ENCODE assay signal across 17 cellular contexts in genomic region chr14:100149789-100150611, GRCh38. TPM values are rescaled to one million over a fixed set of nuclear protein-coding genes. Genes with fewer than 3 reads are reported as not detected.
A peak's percentile ranks its signal among the peaks of the same experiment; 100 is the strongest.
DNase-seq lines count a peak whose midpoint lies in the region; ATAC-seq and TF ChIP-seq lines count a peak whose summit lies in the region.
"Had no signal": no experiment of that assay in that cellular context is flagged by ENCODE, and none has a peak within 500 bp of the region (broad histone marks: within the 10 kb centered on the region; RNA-seq: fewer than 3 reads in every experiment).

No MANE protein-coding gene starts in this region.

- H3K27me3 ChIP-seq in IMR-90 (ENCODE audit: control insufficient read depth, insufficient read depth, low read length) (no peaks in the 10 kb centered on the region; the same call in 1 of the 2 replicates), mucosa of rectum (ENCODE audit: control insufficient read depth in 2 of 2, insufficient read depth in 2 of 2, low read length in 2 of 2) (no peaks in the 10 kb centered on the region), gastrocnemius medialis (peaks cover 0 to 7% (median 5%) of the 10 kb centered on the region in 3 donors)
- H3K27me3 ChIP-seq: upper lobe of left lung had no signal

- H3K36me3 Mint-ChIP-seq in nephron progenitor cell (ENCODE audit: low read depth), result no peaks in the 10 kb centered on the region
- H3K36me3 Mint-ChIP-seq: activated naive CD8-positive, alpha-beta T cell had no signal

- ATAC-seq in IMR-90 (ENCODE audit: low read depth) (peak; percentile 19; the same call in 1 of the 2 replicates), gastrocnemius medialis (no peak)
- ATAC-seq: left ventricle myocardium superior, sciatic nerve had no signal

- H3K14ac ChIP-seq in IMR-90 (replicated peaks; ENCODE audit: low read depth, low read length), result no peak overlapping the region

- no peak overlapping the region for H2BK15ac ChIP-seq in IMR-90 (ENCODE audit: low read depth, low read length)

- no peak overlapping the region for H3K4me3 Mint-ChIP-seq in nephron progenitor cell
- H3K4me3 Mint-ChIP-seq: activated naive CD8-positive, alpha-beta T cell; nephron had no signal

- no peak overlapping the region for H3K9ac ChIP-seq in IMR-90 (ENCODE audit: low read depth, low read length)
- H3K9ac ChIP-seq in mucosa of rectum (ENCODE audit: low read depth in 1 of 2, low read length in 2 of 2), result peak overlapping the region in 1 of 2 donors; percentile 67

- no peak overlapping the region for H2BK5ac ChIP-seq in IMR-90 (ENCODE audit: low read depth, low read length, poor library complexity, severe bottlenecking)

- no peak overlapping the region for H3K27ac Mint-ChIP-seq in nephron progenitor cell
- H3K27ac Mint-ChIP-seq: activated naive CD8-positive, alpha-beta T cell; nephron had no signal

- no peak overlapping the region for H2AK5ac ChIP-seq in IMR-90 (ENCODE audit: low read depth, low read length)

- no TSS peak for BruUV-seq in IMR-90 (replicated peaks; lab: Mats Ljungman, UMichigan)

- no peak overlapping the region for H2BK120ac ChIP-seq in IMR-90 (ENCODE audit: low read depth, low read length)

- TF ChIP-seq POLR2A in IMR-90 (IDR thresholded peaks at IDR 0.05; ENCODE audit: low read depth, low read length), result no peak
- no peak for TF ChIP-seq POLR2A in gastrocnemius medialis (IDR thresholded peaks at IDR 0.05)

- H3K4me1 Mint-ChIP-seq in nephron progenitor cell, result peaks cover 2% of the 10 kb centered on the region
- H3K4me1 Mint-ChIP-seq: nephron had no signal

- H3K4me2 ChIP-seq in IMR-90 (ENCODE audit: low read depth, low read length), result no peak overlapping the region

- no peaks in the 10 kb centered on the region for H3K36me3 ChIP-seq in IMR-90 (ENCODE audit: control insufficient read depth, insufficient read depth, low read length)
- no peaks in the 10 kb centered on the region for H3K36me3 ChIP-seq in mucosa of rectum (ENCODE audit: control insufficient read depth in 2 of 2, insufficient read depth in 2 of 2, low read length in 2 of 2)
- H3K36me3 ChIP-seq in gastrocnemius medialis, result no peaks in the 10 kb centered on the region
- H3K36me3 ChIP-seq: upper lobe of left lung had no signal

- H3K4me3 ChIP-seq in IMR-90 (ENCODE audit: insufficient read depth, low read depth, low read length) (no peak overlapping the region), mucosa of rectum (ENCODE audit: low read length in 2 of 2) (no peak overlapping the region), gastrocnemius medialis (no peak overlapping the region)
- H3K4me3 ChIP-seq: upper lobe of left lung had no signal

- H3K9me3 Mint-ChIP-seq in nephron progenitor cell, result peaks cover 8% of the 10 kb centered on the region

- dilution Hi-C loops in IMR-90 (cut with HindIII; ENCODE audit: low sequenced_read_pairs, unreplicated experiment), result no loop called here

- peaks cover 8% of the 10 kb centered on the region for H3K9me3 ChIP-seq in IMR-90 (ENCODE audit: control insufficient read depth, insufficient read depth, low read length)
- no peaks in the 10 kb centered on the region for H3K9me3 ChIP-seq in mucosa of rectum (ENCODE audit: control insufficient read depth in 2 of 2, low read length in 2 of 2)
- peaks cover 0 to 3% (median 0%) of the 10 kb centered on the region in 3 donors for H3K9me3 ChIP-seq in gastrocnemius medialis

- H2AFZ ChIP-seq in IMR-90 (replicated peaks; ENCODE audit: low read length, poor library complexity), result no peak overlapping the region

- 11% methylated on average over 3 of the region's 23 CpGs; no CpG with 5 or more reads in 1 of the 2 experiments for WGBS in IMR-90 (ENCODE audit: extremely low coverage in 2 of 2, insufficient read length in 1 of 2), 2 experiments

- CTCF ChIA-PET in IMR-90 (lab: Yijun Ruan, JAX), result no interaction called here

- H3K4ac ChIP-seq in IMR-90 (ENCODE audit: low read depth, low read length), result no peak overlapping the region

- in situ Hi-C loops in IMR-90 (cut with MboI; ENCODE audit: low sequenced_read_pairs) (no loop called here), T47D (cut with HindIII; ENCODE audit: low pct_unique_long_range_greater_than_20kb, low sequenced_read_pairs) (no loop called here), gastrocnemius medialis (cut with MboI; ENCODE audit: low sequenced_read_pairs in 4 of 4) (no loop called here)

- H4K8ac ChIP-seq in IMR-90 (ENCODE audit: low read depth in 2 of 2, low read length in 2 of 2), result no peak overlapping the region

- no peak overlapping the region for H2AK9ac ChIP-seq in IMR-90 (replicated peaks; ENCODE audit: low read depth, low read length, poor library complexity)

- H3K79me1 ChIP-seq in IMR-90 (ENCODE audit: low read depth in 1 of 2, low read length in 2 of 2), result no peaks in the 10 kb centered on the region

- no peak overlapping the region for H3K18ac ChIP-seq in IMR-90 (ENCODE audit: low read depth, low read length)

- POLR2A ChIA-PET in IMR-90 (lab: Charles Lee; ENCODE audit: unreplicated experiment), result no interaction called here

- H3K56ac ChIP-seq in IMR-90 (ENCODE audit: extremely low read depth, insufficient read depth, low read length), result no peak overlapping the region

- H3K4me1 ChIP-seq in IMR-90 (ENCODE audit: control insufficient read depth, insufficient read depth, low read length) (no peaks in the 10 kb centered on the region), mucosa of rectum (ENCODE audit: control insufficient read depth in 2 of 2, insufficient read depth in 2 of 2, low read length in 2 of 2) (peaks cover 58 to 65% of the 10 kb centered on the region in 2 donors), gastrocnemius medialis (no peaks in the 10 kb centered on the region)

- no peak for TF ChIP-seq RAD21 in IMR-90 (IDR thresholded peaks at IDR 0.05; ENCODE audit: low read length)

- no peak overlapping the region for H3K23ac ChIP-seq in IMR-90 (ENCODE audit: low read depth, low read length)

- no peaks in the 10 kb centered on the region for H3K9me1 ChIP-seq in IMR-90 (ENCODE audit: insufficient read depth, low read length)

- no peak overlapping the region for H3K27ac ChIP-seq in IMR-90 (ENCODE audit: insufficient read depth, low read length)
- peak overlapping the region; percentile 79 to 85 for H3K27ac ChIP-seq in mucosa of rectum (ENCODE audit: low read depth in 2 of 2, low read length in 2 of 2)
- H3K27ac ChIP-seq in gastrocnemius medialis, result no peak overlapping the region
- H3K27ac ChIP-seq: upper lobe of left lung had no signal

- no peaks in the 10 kb centered on the region for H4K20me1 ChIP-seq in IMR-90 (ENCODE audit: insufficient read depth, low read length)

- H3K27me3 Mint-ChIP-seq in nephron progenitor cell (ENCODE audit: low read depth, poor library complexity), result peaks cover 12% of the 10 kb centered on the region
- H3K27me3 Mint-ChIP-seq: activated naive CD8-positive, alpha-beta T cell had no signal

- H4K91ac ChIP-seq in IMR-90 (ENCODE audit: insufficient read depth, low read depth, low read length), result no peak overlapping the region

- intact Hi-C loops in IMR-90 (cut with micrococcal nuclease), result no loop called here
- intact Hi-C loops in gastrocnemius medialis (cut with DNase I; ENCODE audit: low total_unique reads), result no loop called here

- H4K5ac ChIP-seq in IMR-90 (ENCODE audit: low read depth, low read length), result no peak overlapping the region

- DNase-seq in DMS79 (lab: John Stamatoyannopoulos, UW) (peak; percentile 89), IMR-90 (no peak), T47D (ENCODE audit: low read depth in 1 of 2, low spot score in 1 of 2) (peak; percentile 64 to 86), gastrocnemius medialis (no peak), NCI-H2107 treated with DMSO at 0.1 percent for 48 hours (lab: John Stamatoyannopoulos, UW; ENCODE audit: unreplicated experiment) (no peak), nephron progenitor cell (no peak), NCI-H146 treated with DMSO at 0.1 percent for 48 hours (lab: John Stamatoyannopoulos, UW; ENCODE audit: unreplicated experiment) (no peak)
- DNase-seq: activated CD8-positive, alpha-beta memory T cell treated with anti-CD3 and anti-CD28 coated beads, Interleukin-2, amount 50 U/mL, for 48 hours; AML-193; DMS153; left ventricle myocardium superior; stimulated activated CD4-positive, alpha-beta T cell treated with anti-CD3 and anti-CD28 coated beads, Interleukin-4, amount 100 ng/mL, for 1 hour had no signal

- H2BK20ac ChIP-seq in IMR-90 (ENCODE audit: low read depth, low read length), result no peak overlapping the region

- TF ChIP-seq CTCF in IMR-90 (conservative IDR thresholded peaks at IDR 0.05; ENCODE audit: low read depth, low read length) (no peak), gastrocnemius medialis (IDR thresholded peaks at IDR 0.05 in 4 of 5, conservative IDR thresholded peaks at IDR 0.05 in 1 of 5) (no peak), nephron progenitor cell (IDR thresholded peaks at IDR 0.05) (no peak)

TF ChIP-seq in IMR-90, 13 proteins besides CTCF, POLR2A, EP300 and RAD21:
- TF ChIP-seq MXI1 (IDR thresholded peaks at IDR 0.05; ENCODE audit: borderline replicate concordance, low read depth, low read length), result no peak
- no peak for TF ChIP-seq CEBPB (IDR thresholded peaks at IDR 0.05; ENCODE audit: low read depth, low read length)
- TF ChIP-seq RFX5 (IDR thresholded peaks at IDR 0.05; ENCODE audit: low read depth, low read length), result no peak
- TF ChIP-seq FOS (IDR thresholded peaks at IDR 0.05; ENCODE audit: low read depth, low read length), result no peak
- TF ChIP-seq RCOR1 (IDR thresholded peaks at IDR 0.05; ENCODE audit: insufficient replicate concordance, low read length), result no peak
- no peak for TF ChIP-seq ELK1 (IDR thresholded peaks at IDR 0.05; ENCODE audit: borderline replicate concordance, low read depth, low read length)
- TF ChIP-seq NFE2L2 (IDR thresholded peaks at IDR 0.05; ENCODE audit: low read depth, low read length), result no peak
- no peak for TF ChIP-seq MAZ (IDR thresholded peaks at IDR 0.05; ENCODE audit: borderline replicate concordance, low read depth, low read length)
- no peak for TF ChIP-seq MAFK (IDR thresholded peaks at IDR 0.05; ENCODE audit: low read depth, low read length)

RNA-seq across cellular contexts. Expression of gene DEGS2, which starts 9.4 kb away (rescaled TPM):
- total RNA-seq in IMR-90 (2012; rRNA removed) (not detected in 2 replicates), gastrocnemius medialis (under 1 TPM in 3 of 4 donors, not detected in 1; 0.22 to 0.75 (median 0.66) TPM)
- polyA plus RNA-seq in IMR-90 (2012; rRNA removed), result not detected in 2 replicates
- 0.01 TPM in 1 of 2 replicates, not detected in the other for polyA plus RNA-seq in IMR-90 (2012; cell fraction: cytosol; rRNA removed)
- 0.02 and 0.14 TPM in 2 replicates for polyA plus RNA-seq in IMR-90 (2012; cell fraction: nucleus; rRNA removed; ENCODE audit: low replicate concordance)
- total RNA-seq: left ventricle myocardium superior had no signal

Comparison
In these comparisons a context has a peak if more than half of its experiments do, and no peak if none do; other contexts are left out.
1. DNase-seq: peak in DMS79 (single experiment) and T47D (2 of 2); none in IMR-90 (single experiment), gastrocnemius medialis (0 of 2), NCI-H2107 treated with DMSO at 0.1 percent for 48 hours (single experiment), nephron progenitor cell (single experiment) and NCI-H146 treated with DMSO at 0.1 percent for 48 hours (single experiment).
2. H3K27ac ChIP-seq: peak in mucosa of rectum (2 of 2); none in IMR-90 (single experiment) and gastrocnemius medialis (0 of 4).